ENCODE assay signal across 8 cellular contexts in genomic region chr14:77040995-77041744, GRCh38. TPM values are rescaled to one million over a fixed set of nuclear protein-coding genes. Genes with fewer than 3 reads are reported as not detected.
DNase-seq lines count a peak whose midpoint lies in the region; ATAC-seq, FAIRE-seq and TF ChIP-seq lines count a peak whose summit lies in the region.

No MANE protein-coding gene starts in this region.

- H3K27ac Mint-ChIP-seq in activated T-helper 1 cell treated with anti-CD3 and anti-CD28 coated beads, Interleukin-12 subunit alpha, Interleukin-12 subunit beta, Interleukin-2, Interleukin-4 antibody, amounts not matched to agents 30 ng/mL and 10 ng/mL and 1 ng/mL, durations not matched to agents 14 hours and 24 hours and 36 hours, result peak overlapping the region; percentile 91

- H4K20me1 ChIP-seq in keratinocyte (ENCODE audit: control insufficient read depth, extremely low read depth, insufficient read depth, low read length), result no peaks in the 10 kb centered on the region

- H3K4me1 ChIP-seq in HUES48 (ENCODE audit: control insufficient read depth, insufficient read depth, low read length) (peaks cover 85% of the 10 kb centered on the region), keratinocyte (ENCODE audit: control insufficient read depth, extremely low read depth, insufficient read depth, low read length) (peaks cover 83% of the 10 kb centered on the region)

- H3K27me3 Mint-ChIP-seq in activated T-helper 1 cell treated with anti-CD3 and anti-CD28 coated beads, Interleukin-12 subunit alpha, Interleukin-12 subunit beta, Interleukin-2, Interleukin-4 antibody, amounts not matched to agents 30 ng/mL and 10 ng/mL and 1 ng/mL, durations not matched to agents 14 hours and 24 hours and 36 hours (ENCODE audit: insufficient read depth), result no peaks in the 10 kb centered on the region

- H3K27me3 ChIP-seq in HUES48 (ENCODE audit: control insufficient read depth, insufficient read depth, low read length) (peaks cover 9% of the 10 kb centered on the region), keratinocyte (ENCODE audit: control insufficient read depth, extremely low read depth, insufficient read depth, low read length) (no peaks in the 10 kb centered on the region)

- intact Hi-C loops in activated T-helper 1 cell treated with anti-CD3 and anti-CD28 coated beads, Interleukin-12 subunit alpha, Interleukin-12 subunit beta, Interleukin-2, Interleukin-4 antibody, amounts not matched to agents 30 ng/mL and 10 ng/mL and 1 ng/mL, durations not matched to agents 14 hours and 24 hours and 36 hours (cut with micrococcal nuclease), result loop anchor here (1.0 to 5.0 kb wide), 8 partner anchors 9 to 261 kb away; partner anchors contain the start of genes ANGEL1, CIPC and IRF2BPL

- H3K9me1 ChIP-seq in keratinocyte (ENCODE audit: control insufficient read depth, extremely low read depth, insufficient read depth, low read length), result peaks cover 4% of the 10 kb centered on the region

- peaks cover 80% of the 10 kb centered on the region for H3K4me1 Mint-ChIP-seq in activated T-helper 1 cell treated with anti-CD3 and anti-CD28 coated beads, Interleukin-12 subunit alpha, Interleukin-12 subunit beta, Interleukin-2, Interleukin-4 antibody, amounts not matched to agents 30 ng/mL and 10 ng/mL and 1 ng/mL, durations not matched to agents 14 hours and 24 hours and 36 hours (ENCODE audit: low read depth)

- CTCF ChIA-PET in AG04449 (lab: Yijun Ruan, JAX), result interaction anchor here (0.6 to 24.1 kb wide), 11 partner anchors 9 to 166 kb away, joined by 3 to 661 read pairs (median 6); no protein-coding TSS in a partner anchor

- peak overlapping the region; percentile 89 for H3K4me2 ChIP-seq in keratinocyte (ENCODE audit: control insufficient read depth, extremely low read depth, insufficient read depth, low read depth, low read length)

- no peaks in the 10 kb centered on the region for H3K79me2 ChIP-seq in keratinocyte (ENCODE audit: control insufficient read depth, insufficient read depth, low read length)

- ATAC-seq in HG03457 (IDR thresholded peaks at IDR 0.05; ENCODE audit: unreplicated experiment), result no peak
- ATAC-seq in GM21447 (IDR thresholded peaks at IDR 0.05; ENCODE audit: unreplicated experiment), result no peak
- ATAC-seq in HG03378 (IDR thresholded peaks at IDR 0.05; ENCODE audit: unreplicated experiment), result no peak

- H3K4me3 ChIP-seq in AG04449 (ENCODE audit: low read depth, low read length), result peak overlapping the region; percentile 4; the same call in 1 of the 2 replicates
- peak overlapping the region; percentile 71 for H3K4me3 ChIP-seq in HUES48 (ENCODE audit: low read depth, low read length)
- H3K4me3 ChIP-seq in keratinocyte (ENCODE audit: control insufficient read depth in 2 of 3, extremely low read depth in 1 of 3, insufficient read depth in 2 of 3, low read depth in 1 of 3, low read length in 3 of 3), result peak overlapping the region in 1 of 3 experiments; percentile 59

- no peak for DNase-seq in AG04449 (ENCODE audit: low read depth, low spot score)
- DNase-seq in activated T-helper 1 cell treated with anti-CD3 and anti-CD28 coated beads, Interleukin-12 subunit alpha, Interleukin-12 subunit beta, Interleukin-2, Interleukin-4 antibody, amounts not matched to agents 30 ng/mL and 10 ng/mL and 1 ng/mL, durations not matched to agents 14 hours and 24 hours and 36 hours (ENCODE audit: low spot score), result peak; percentile 31
- no peak for DNase-seq in keratinocyte (ENCODE audit: low read depth, low spot score)
- peak; percentile 77 for DNase-seq in superior temporal gyrus (ENCODE audit: extremely low spot score)

- H3K9me3 ChIP-seq in HUES48 (ENCODE audit: control insufficient read depth, insufficient read depth, low read length), result no peaks in the 10 kb centered on the region
- H3K9me3 ChIP-seq in keratinocyte (ENCODE audit: control insufficient read depth, low read depth, low read length), result no peaks in the 10 kb centered on the region

- no peaks in the 10 kb centered on the region for H3K36me3 Mint-ChIP-seq in activated T-helper 1 cell treated with anti-CD3 and anti-CD28 coated beads, Interleukin-12 subunit alpha, Interleukin-12 subunit beta, Interleukin-2, Interleukin-4 antibody, amounts not matched to agents 30 ng/mL and 10 ng/mL and 1 ng/mL, durations not matched to agents 14 hours and 24 hours and 36 hours (ENCODE audit: low read depth)

- no peak for FAIRE-seq in keratinocyte (lab: Jason Lieb, UNC)

- H3K36me3 ChIP-seq in HUES48 (ENCODE audit: control insufficient read depth, insufficient read depth, low read length) (no peaks in the 10 kb centered on the region), keratinocyte (ENCODE audit: control insufficient read depth in 2 of 2, extremely low read depth in 1 of 2, insufficient read depth in 2 of 2, low read length in 2 of 2) (no peaks in the 10 kb centered on the region)

- POLR2A ChIA-PET in AG04449 (lab: Yijun Ruan, JAX), result interaction anchor here (0.6 to 7.4 kb wide), 5 partner anchors 12 to 122 kb away, joined by 3 to 55 read pairs (median 4); partner anchors contain the start of gene IRF2BPL

- peak overlapping the region; percentile 87 for H2AFZ ChIP-seq in keratinocyte (ENCODE audit: control insufficient read depth, low read length)

- TF ChIP-seq CTCF in AG04449 (IDR thresholded peaks at IDR 0.05; ENCODE audit: insufficient read depth, low read length, missing control alignments) (no peak), keratinocyte (optimal IDR thresholded peaks at IDR 0.05 in 1 of 3, IDR thresholded peaks at IDR 0.05 in 1 of 3, conservative IDR thresholded peaks at IDR 0.05 in 1 of 3; ENCODE audit: extremely low read depth in 1 of 3, insufficient read depth in 2 of 3, low read length in 3 of 3) (no peak)

- peak overlapping the region; percentile 80 for H3K4me3 Mint-ChIP-seq in activated T-helper 1 cell treated with anti-CD3 and anti-CD28 coated beads, Interleukin-12 subunit alpha, Interleukin-12 subunit beta, Interleukin-2, Interleukin-4 antibody, amounts not matched to agents 30 ng/mL and 10 ng/mL and 1 ng/mL, durations not matched to agents 14 hours and 24 hours and 36 hours

- peak overlapping the region; percentile 25 for H3K9ac ChIP-seq in HUES48 (ENCODE audit: low read depth, low read length)
- peak overlapping the region; percentile 82 for H3K9ac ChIP-seq in keratinocyte (ENCODE audit: control insufficient read depth, extremely low read depth, insufficient read depth, low read length)

- dilution Hi-C loops in keratinocyte (cut with MboI; ENCODE audit: extremely low pct_ligation_motif_present, low sequenced_read_pairs), result no loop called here

- H3K9me3 Mint-ChIP-seq in activated T-helper 1 cell treated with anti-CD3 and anti-CD28 coated beads, Interleukin-12 subunit alpha, Interleukin-12 subunit beta, Interleukin-2, Interleukin-4 antibody, amounts not matched to agents 30 ng/mL and 10 ng/mL and 1 ng/mL, durations not matched to agents 14 hours and 24 hours and 36 hours, result no peaks in the 10 kb centered on the region

- peak overlapping the region; percentile 80 for H3K27ac ChIP-seq in HUES48 (ENCODE audit: low read depth, low read length)
- H3K27ac ChIP-seq in keratinocyte (ENCODE audit: control insufficient read depth, insufficient read depth, low read length), result peak overlapping the region; percentile 98

RNA-seq across cellular contexts. Expression of gene IRF2BPL, which starts 12.7 kb away (rescaled TPM):
- total RNA-seq in activated T-helper 1 cell treated with anti-CD3 and anti-CD28 coated beads, Interleukin-12 subunit alpha, Interleukin-12 subunit beta, Interleukin-2, Interleukin-4 antibody, amounts not matched to agents 30 ng/mL and 10 ng/mL and 1 ng/mL, durations not matched to agents 14 hours and 24 hours and 36 hours, result 24.9 and 26.5 TPM in 2 replicates
- polyA plus RNA-seq in keratinocyte, result 4.2 to 6.8 TPM (median 5.6 TPM) in 3 replicates
- polyA plus RNA-seq in keratinocyte (2011; ENCODE audit: low read depth), result 4.0 TPM
- 3.3 and 6.7 TPM in 2 replicates for polyA plus RNA-seq in keratinocyte (2011; cell fraction: cytosol; rRNA removed)
- polyA plus RNA-seq in keratinocyte (2011; cell fraction: nucleus; rRNA removed), result 7.0 and 9.5 TPM in 2 replicates
- 9.0 and 15.9 TPM in 2 replicates for polyA plus RNA-seq in keratinocyte (2012; ENCODE audit: low replicate concordance)
- polyA minus RNA-seq in keratinocyte, result 3.6 to 8.6 TPM (median 4.1 TPM) in 3 replicates
- 20.3 TPM for polyA minus RNA-seq in keratinocyte (2011; cell fraction: cytosol; rRNA and poly(A)+ RNA removed)
- 11.1 and 12.7 TPM in 2 replicates for polyA minus RNA-seq in keratinocyte (2011; cell fraction: nucleus; rRNA and poly(A)+ RNA removed)

RNA-seq across cellular contexts. Expression of gene CIPC, which starts 56.9 kb away (rescaled TPM):
- total RNA-seq in activated T-helper 1 cell treated with anti-CD3 and anti-CD28 coated beads, Interleukin-12 subunit alpha, Interleukin-12 subunit beta, Interleukin-2, Interleukin-4 antibody, amounts not matched to agents 30 ng/mL and 10 ng/mL and 1 ng/mL, durations not matched to agents 14 hours and 24 hours and 36 hours, result 10.3 and 11.5 TPM in 2 replicates
- polyA plus RNA-seq in keratinocyte, result 10.3 to 15.1 TPM (median 13.2 TPM) in 3 replicates
- polyA plus RNA-seq in keratinocyte (2011; ENCODE audit: low read depth), result 6.4 TPM
- polyA plus RNA-seq in keratinocyte (2011; cell fraction: cytosol; rRNA removed), result 9.1 and 12.9 TPM in 2 replicates
- polyA plus RNA-seq in keratinocyte (2011; cell fraction: nucleus; rRNA removed), result 14.4 and 15.2 TPM in 2 replicates
- 7.1 and 7.2 TPM in 2 replicates for polyA plus RNA-seq in keratinocyte (2012; ENCODE audit: low replicate concordance)
- 7.9 to 20.8 TPM (median 18.4 TPM) in 3 replicates for polyA minus RNA-seq in keratinocyte
- 13.0 TPM for polyA minus RNA-seq in keratinocyte (2011; cell fraction: cytosol; rRNA and poly(A)+ RNA removed)
- polyA minus RNA-seq in keratinocyte (2011; cell fraction: nucleus; rRNA and poly(A)+ RNA removed), result 10.0 and 13.1 TPM in 2 replicates

Comparison
In these comparisons a context has a peak if more than half of its experiments do, and no peak if none do; other contexts are left out.
1. DNase-seq: peak in activated T-helper 1 cell treated with anti-CD3 and anti-CD28 coated beads, Interleukin-12 subunit alpha, Interleukin-12 subunit beta, Interleukin-2, Interleukin-4 antibody, amounts not matched to agents 30 ng/mL and 10 ng/mL and 1 ng/mL, durations not matched to agents 14 hours and 24 hours and 36 hours (single experiment) and superior temporal gyrus (single experiment); none in AG04449 (single experiment) and keratinocyte (single experiment).